ENCODE assay signal across 1 cellular context in the genomic region with DNA sequence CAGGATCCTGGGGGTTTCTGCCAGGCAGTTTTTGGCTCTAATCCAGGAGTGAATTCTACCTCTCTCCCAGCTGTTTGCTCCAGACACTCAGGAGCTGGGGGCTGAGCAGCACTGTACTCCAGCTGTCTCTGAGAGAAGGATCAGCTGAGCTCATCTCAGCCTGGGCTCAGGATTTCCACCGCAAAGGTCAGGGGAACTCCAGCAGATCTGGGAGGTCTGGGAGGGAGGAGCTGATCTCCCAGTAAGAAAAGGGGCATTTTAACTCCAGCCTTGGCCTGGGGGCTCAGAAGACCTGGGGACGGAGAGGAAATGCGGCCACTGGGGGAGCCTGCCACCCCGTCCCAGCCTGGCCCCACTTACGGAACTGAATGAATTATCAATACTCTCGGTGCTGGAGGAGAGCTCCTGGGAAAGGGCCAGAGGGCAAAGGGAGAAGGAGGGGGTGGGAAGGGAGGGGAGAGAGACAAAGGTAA.
TF ChIP-seq lines count a peak whose summit lies in the region.

No MANE protein-coding gene starts in this region.

TF ChIP-seq in GM23338, 12 proteins besides CTCF, POLR2A, EP300 and RAD21 (continued from another document):
- TF ChIP-seq, protein P1, sequence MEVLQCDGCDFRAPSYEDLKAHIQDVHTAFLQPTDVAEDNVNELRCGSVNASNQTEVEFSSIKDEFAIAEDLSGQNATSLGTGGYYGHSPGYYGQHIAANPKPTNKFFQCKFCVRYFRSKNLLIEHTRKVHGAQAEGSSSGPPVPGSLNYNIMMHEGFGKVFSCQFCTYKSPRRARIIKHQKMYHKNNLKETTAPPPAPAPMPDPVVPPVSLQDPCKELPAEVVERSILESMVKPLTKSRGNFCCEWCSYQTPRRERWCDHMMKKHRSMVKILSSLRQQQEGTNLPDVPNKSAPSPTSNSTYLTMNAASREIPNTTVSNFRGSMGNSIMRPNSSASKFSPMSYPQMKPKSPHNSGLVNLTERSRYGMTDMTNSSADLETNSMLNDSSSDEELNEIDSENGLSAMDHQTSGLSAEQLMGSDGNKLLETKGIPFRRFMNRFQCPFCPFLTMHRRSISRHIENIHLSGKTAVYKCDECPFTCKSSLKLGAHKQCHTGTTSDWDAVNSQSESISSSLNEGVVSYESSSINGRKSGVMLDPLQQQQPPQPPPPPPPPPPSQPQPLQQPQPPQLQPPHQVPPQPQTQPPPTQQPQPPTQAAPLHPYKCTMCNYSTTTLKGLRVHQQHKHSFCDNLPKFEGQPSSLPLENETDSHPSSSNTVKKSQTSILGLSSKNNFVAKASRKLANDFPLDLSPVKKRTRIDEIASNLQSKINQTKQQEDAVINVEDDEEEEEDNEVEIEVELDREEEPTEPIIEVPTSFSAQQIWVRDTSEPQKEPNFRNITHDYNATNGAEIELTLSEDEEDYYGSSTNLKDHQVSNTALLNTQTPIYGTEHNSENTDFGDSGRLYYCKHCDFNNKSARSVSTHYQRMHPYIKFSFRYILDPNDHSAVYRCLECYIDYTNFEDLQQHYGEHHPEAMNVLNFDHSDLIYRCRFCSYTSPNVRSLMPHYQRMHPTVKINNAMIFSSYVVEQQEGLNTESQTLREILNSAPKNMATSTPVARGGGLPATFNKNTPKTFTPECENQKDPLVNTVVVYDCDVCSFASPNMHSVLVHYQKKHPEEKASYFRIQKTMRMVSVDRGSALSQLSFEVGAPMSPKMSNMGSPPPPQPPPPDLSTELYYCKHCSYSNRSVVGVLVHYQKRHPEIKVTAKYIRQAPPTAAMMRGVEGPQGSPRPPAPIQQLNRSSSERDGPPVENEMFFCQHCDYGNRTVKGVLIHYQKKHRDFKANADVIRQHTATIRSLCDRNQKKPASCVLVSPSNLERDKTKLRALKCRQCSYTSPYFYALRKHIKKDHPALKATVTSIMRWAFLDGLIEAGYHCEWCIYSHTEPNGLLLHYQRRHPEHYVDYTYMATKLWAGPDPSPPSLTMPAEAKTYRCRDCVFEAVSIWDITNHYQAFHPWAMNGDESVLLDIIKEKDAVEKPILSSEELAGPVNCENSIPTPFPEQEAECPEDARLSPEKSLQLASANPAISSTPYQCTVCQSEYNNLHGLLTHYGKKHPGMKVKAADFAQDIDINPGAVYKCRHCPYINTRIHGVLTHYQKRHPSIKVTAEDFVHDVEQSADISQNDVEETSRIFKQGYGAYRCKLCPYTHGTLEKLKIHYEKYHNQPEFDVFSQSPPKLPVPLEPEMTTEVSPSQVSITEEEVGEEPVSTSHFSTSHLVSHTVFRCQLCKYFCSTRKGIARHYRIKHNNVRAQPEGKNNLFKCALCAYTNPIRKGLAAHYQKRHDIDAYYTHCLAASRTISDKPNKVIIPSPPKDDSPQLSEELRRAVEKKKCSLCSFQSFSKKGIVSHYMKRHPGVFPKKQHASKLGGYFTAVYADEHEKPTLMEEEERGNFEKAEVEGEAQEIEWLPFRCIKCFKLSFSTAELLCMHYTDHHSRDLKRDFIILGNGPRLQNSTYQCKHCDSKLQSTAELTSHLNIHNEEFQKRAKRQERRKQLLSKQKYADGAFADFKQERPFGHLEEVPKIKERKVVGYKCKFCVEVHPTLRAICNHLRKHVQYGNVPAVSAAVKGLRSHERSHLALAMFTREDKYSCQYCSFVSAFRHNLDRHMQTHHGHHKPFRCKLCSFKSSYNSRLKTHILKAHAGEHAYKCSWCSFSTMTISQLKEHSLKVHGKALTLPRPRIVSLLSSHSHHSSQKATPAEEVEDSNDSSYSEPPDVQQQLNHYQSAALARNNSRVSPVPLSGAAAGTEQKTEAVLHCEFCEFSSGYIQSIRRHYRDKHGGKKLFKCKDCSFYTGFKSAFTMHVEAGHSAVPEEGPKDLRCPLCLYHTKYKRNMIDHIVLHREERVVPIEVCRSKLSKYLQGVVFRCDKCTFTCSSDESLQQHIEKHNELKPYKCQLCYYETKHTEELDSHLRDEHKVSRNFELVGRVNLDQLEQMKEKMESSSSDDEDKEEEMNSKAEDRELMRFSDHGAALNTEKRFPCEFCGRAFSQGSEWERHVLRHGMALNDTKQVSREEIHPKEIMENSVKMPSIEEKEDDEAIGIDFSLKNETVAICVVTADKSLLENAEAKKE (CRISPR knock-in tag; IDR thresholded peaks at IDR 0.05), result no peak
- TF ChIP-seq EZH2 (IDR thresholded peaks at IDR 0.05; ENCODE audit: low read depth, unreplicated experiment), result no peak
- no peak for TF ChIP-seq NANOG (IDR thresholded peaks at IDR 0.05; ENCODE audit: borderline replicate concordance)
- no peak for TF ChIP-seq ZNF114 (CRISPR knock-in tag; IDR thresholded peaks at IDR 0.05)
- no peak for TF ChIP-seq JUNB (IDR thresholded peaks at IDR 0.05; ENCODE audit: unreplicated experiment)
- TF ChIP-seq, protein P2, sequence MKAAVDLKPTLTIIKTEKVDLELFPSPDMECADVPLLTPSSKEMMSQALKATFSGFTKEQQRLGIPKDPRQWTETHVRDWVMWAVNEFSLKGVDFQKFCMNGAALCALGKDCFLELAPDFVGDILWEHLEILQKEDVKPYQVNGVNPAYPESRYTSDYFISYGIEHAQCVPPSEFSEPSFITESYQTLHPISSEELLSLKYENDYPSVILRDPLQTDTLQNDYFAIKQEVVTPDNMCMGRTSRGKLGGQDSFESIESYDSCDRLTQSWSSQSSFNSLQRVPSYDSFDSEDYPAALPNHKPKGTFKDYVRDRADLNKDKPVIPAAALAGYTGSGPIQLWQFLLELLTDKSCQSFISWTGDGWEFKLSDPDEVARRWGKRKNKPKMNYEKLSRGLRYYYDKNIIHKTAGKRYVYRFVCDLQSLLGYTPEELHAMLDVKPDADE (IDR thresholded peaks at IDR 0.05), result no peak
- no peak for TF ChIP-seq REST (IDR thresholded peaks at IDR 0.05; ENCODE audit: unreplicated experiment)
- no peak for TF ChIP-seq EZH2phosphoT487 (IDR thresholded peaks at IDR 0.05; ENCODE audit: unreplicated experiment)
